1 cellular context compared by ENCODE assay signal in genomic region chr7:45979275-45980180, GRCh38.
TF ChIP-seq lines count a peak whose summit lies in the region.

No MANE protein-coding gene starts in this region.

TF ChIP-seq in H1, 55 proteins besides CTCF, POLR2A, EP300 and RAD21:
- TF ChIP-seq ATF3 (IDR thresholded peaks at IDR 0.05; ENCODE audit: insufficient read depth, low read depth, low read length) (no peak), YY1 (IDR thresholded peaks at IDR 0.05; ENCODE audit: low read depth, low read length) (no peak), EZH2 (IDR thresholded peaks at IDR 0.05; ENCODE audit: low read depth, low read length, severe bottlenecking) (no peak), SP2 (IDR thresholded peaks at IDR 0.05; ENCODE audit: low read length) (no peak), NANOG (IDR thresholded peaks at IDR 0.05; ENCODE audit: insufficient read depth, low read depth, low read length, poor library complexity, severe bottlenecking) (no peak), GABPA (IDR thresholded peaks at IDR 0.05; ENCODE audit: borderline replicate concordance, insufficient read depth, low read length) (no peak), TAF1 (IDR thresholded peaks at IDR 0.05; ENCODE audit: low read depth, low read length) (no peak), CBX5 (IDR thresholded peaks at IDR 0.05; ENCODE audit: low read depth, low read length) (no peak), ATF2 (IDR thresholded peaks at IDR 0.05; ENCODE audit: low read length) (no peak), E2F6 (IDR thresholded peaks at IDR 0.05) (no peak), KDM5A (IDR thresholded peaks at IDR 0.05; ENCODE audit: low read length) (no peak), BACH1 (IDR thresholded peaks at IDR 0.05; ENCODE audit: low read length) (no peak), MAX (IDR thresholded peaks at IDR 0.05) (no peak), TBP (IDR thresholded peaks at IDR 0.05; ENCODE audit: low read depth, low read length) (no peak)
